Comparison of ENCODE assay signal across 22 cellular contexts in genomic region chr13:75675421-75675820, GRCh38. TPM values are rescaled to one million over a fixed set of nuclear protein-coding genes. Genes with fewer than 3 reads are reported as not detected.
DNase-seq lines count a peak whose midpoint lies in the region; ATAC-seq and TF ChIP-seq lines count a peak whose summit lies in the region.
"Had no signal": no experiment of that assay in that cellular context is flagged by ENCODE, and none has a peak within 500 bp of the region (broad histone marks: within the 10 kb centered on the region; RNA-seq: fewer than 3 reads in every experiment).

No MANE protein-coding gene starts in this region.

- no peaks in the 10 kb centered on the region for H3K9me2 ChIP-seq in GM23248 (ENCODE audit: insufficient read depth)

- H3K4me2 ChIP-seq in GM23248 (ENCODE audit: unreplicated experiment), result peak overlapping the region; percentile 69

- in situ Hi-C loops in GM23248 (cut with MboI), result no loop called here

- H3K27me3 ChIP-seq in GM23248 (replicated peaks; ENCODE audit: insufficient read depth) (no peaks in the 10 kb centered on the region), aorta (ENCODE audit: control insufficient read depth in 1 of 2, insufficient read depth in 2 of 2, low read length in 1 of 2) (no peaks in the 10 kb centered on the region)
- H3K27me3 ChIP-seq: uterus had no signal

- intact Hi-C loops in sciatic nerve (cut with DNase I) (no loop called here), aorta (cut with DNase I) (no loop called here)

- peaks cover 98% of the 10 kb centered on the region for H3K79me2 ChIP-seq in GM23248 (ENCODE audit: insufficient read depth)

- ATAC-seq in sciatic nerve, result peak; percentile 49
- ATAC-seq in GM18870 (IDR thresholded peaks at IDR 0.05; ENCODE audit: unreplicated experiment), result no peak
- no peak for ATAC-seq in aorta (ENCODE audit: low FRiP score)

- H2AFZ ChIP-seq in GM23248, result no peak overlapping the region

- peak overlapping the region; percentile 65 for H3K9ac ChIP-seq in GM23248

- H3K9me3 ChIP-seq in GM23248 (ENCODE audit: low read depth), result no peaks in the 10 kb centered on the region
- no peaks in the 10 kb centered on the region for H3K9me3 ChIP-seq in aorta (ENCODE audit: control insufficient read depth, low read length)
- H3K9me3 ChIP-seq: uterus had no signal

- DNase-seq in GM23248 (peak; percentile 30), amniotic epithelial cell (ENCODE audit: low read depth) (peak; percentile 50), fibroblast of the aortic adventitia (ENCODE audit: low read depth) (peak; percentile 48), sciatic nerve (ENCODE audit: low spot score) (no peak), NAMALWA (ENCODE audit: low spot score) (no peak), aorta (no peak), DMS53 treated with DMSO at 0.1 percent for 48 hours (lab: John Stamatoyannopoulos, UW; ENCODE audit: unreplicated experiment) (no peak)
- DNase-seq: activated CD4-positive, alpha-beta T cell treated with anti-CD3 and anti-CD28 coated beads for 48 hours; activated CD8-positive, alpha-beta memory T cell treated with anti-CD3 and anti-CD28 coated beads, Interleukin-2, amount 50 U/mL, for 4 hours; activated gamma-delta T cell; amygdala; CD4-positive, alpha-beta T cell; DMS53; effector memory CD4-positive, alpha-beta T cell; hippocampal formation; KG1; NCI-H1048; NCI-H2081; nephron progenitor cell; uterus had no signal

- H3K27ac ChIP-seq in GM23248, result peak overlapping the region; percentile 35; the same call in 1 of the 2 replicates
- no peak overlapping the region for H3K27ac ChIP-seq in aorta (ENCODE audit: low read depth in 1 of 2, low read length in 2 of 2)
- H3K27ac ChIP-seq: RWPE1, uterus had no signal

- H3K4me1 ChIP-seq in GM23248 (ENCODE audit: insufficient read depth) (peaks cover 56% of the 10 kb centered on the region), aorta (ENCODE audit: control insufficient read depth in 1 of 2, insufficient read depth in 2 of 2, low read length in 2 of 2) (no peaks in the 10 kb centered on the region)
- H3K4me1 ChIP-seq: uterus had no signal

- H3K36me3 ChIP-seq in GM23248 (ENCODE audit: low read depth), result peaks cover 15% of the 10 kb centered on the region; the same call in 1 of the 2 replicates
- H3K36me3 ChIP-seq in aorta (ENCODE audit: control insufficient read depth in 1 of 2, insufficient read depth in 2 of 2, low read length in 1 of 2), result no peaks in the 10 kb centered on the region
- H3K36me3 ChIP-seq: uterus had no signal

- TF ChIP-seq CTCF in fibroblast of the aortic adventitia (IDR thresholded peaks at IDR 0.05; ENCODE audit: insufficient read depth, low read length), result no peak

- H3F3A ChIP-seq in GM23248 (ENCODE audit: insufficient read depth), result peaks cover 45% of the 10 kb centered on the region

- H3K4me3 ChIP-seq in GM23248 (no peak overlapping the region; the same call in none of the 2 replicates), fibroblast of the aortic adventitia (ENCODE audit: low read depth, low read length) (no peak overlapping the region), aorta (ENCODE audit: low read length in 2 of 2) (peak overlapping the region in 1 of 2 donors; percentile 26)

- H4K20me1 ChIP-seq in GM23248 (ENCODE audit: insufficient read depth), result no peaks in the 10 kb centered on the region

RNA-seq across cellular contexts. Expression of gene LMO7, which starts 39.3 kb away (rescaled TPM):
- 269 and 318 TPM in 2 replicates for total RNA-seq in GM23248 (2014; rRNA removed; shearing (Covaris generic))
- polyA plus RNA-seq in GM23248 (2016; fragmentation: Nextera tagmentation; extraction: Ambion mirVana), result 276 and 288 TPM in 2 replicates
- 70.1 and 221 TPM in 2 replicates for total RNA-seq in fibroblast of the aortic adventitia (ENCODE audit: low replicate concordance)
- total RNA-seq in sciatic nerve, result 249 TPM
- 10 to 100 TPM; 56.4 to 76.8 TPM for total RNA-seq in aorta
- 10 to 100 TPM; 31.7 to 55.4 TPM for polyA plus RNA-seq in aorta

Comparison
In these comparisons a context has a peak if more than half of its experiments do, and no peak if none do; other contexts are left out.
1. DNase-seq: peak in GM23248 (single experiment), amniotic epithelial cell (single experiment) and fibroblast of the aortic adventitia (single experiment); none in sciatic nerve (single experiment), NAMALWA (single experiment), aorta (0 of 2) and DMS53 treated with DMSO at 0.1 percent for 48 hours (single experiment).